8 cellular contexts compared by ENCODE assay signal in the genomic region with DNA sequence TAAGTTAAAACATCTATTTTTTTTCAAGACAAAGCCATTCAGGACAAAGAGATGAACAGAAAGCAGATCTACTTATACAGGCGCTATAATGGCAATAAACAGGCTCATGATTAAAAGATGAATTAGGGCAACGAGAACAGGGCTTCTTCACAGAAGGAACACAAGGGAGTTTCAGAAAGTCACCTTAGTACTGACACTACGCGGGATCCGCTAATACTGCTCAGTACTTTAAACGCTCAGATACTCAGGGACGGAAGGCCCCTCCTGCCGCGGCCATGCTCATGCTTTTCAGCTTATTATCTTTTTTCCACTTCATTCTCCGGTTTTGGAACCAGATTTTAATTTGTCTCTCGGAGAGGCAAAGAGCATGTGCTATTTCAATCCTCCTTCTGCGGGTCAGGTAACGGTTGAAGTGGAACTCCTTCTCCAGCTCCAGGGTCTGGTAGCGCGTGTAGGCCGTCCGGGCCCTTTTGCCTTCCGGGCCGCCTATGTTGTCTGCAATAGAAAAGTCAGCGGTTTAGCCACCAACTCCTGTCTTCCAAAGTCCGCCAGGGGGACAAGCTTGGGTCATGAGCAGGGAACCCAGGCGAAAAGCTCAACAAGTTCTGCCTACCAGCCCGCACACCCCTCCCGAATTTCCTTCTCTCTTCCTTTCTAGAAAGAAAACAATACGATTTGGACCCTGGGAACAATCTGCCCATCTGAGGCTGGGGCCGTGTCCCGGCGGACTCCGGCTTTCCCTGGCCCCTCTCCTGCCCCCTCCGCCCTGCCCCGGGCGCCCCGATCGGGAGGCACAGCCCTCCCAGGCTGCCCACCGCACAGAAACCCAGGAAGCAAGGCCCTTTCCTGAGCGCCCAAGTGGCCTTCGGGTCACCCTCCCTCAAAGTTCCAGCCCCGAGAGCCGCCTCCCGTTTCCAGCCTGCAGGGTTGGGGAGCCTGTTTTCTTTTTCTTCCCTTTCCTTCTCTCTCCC. TPM values are rescaled to one million over a fixed set of nuclear protein-coding genes. Genes with fewer than 3 reads are reported as not detected.
DNase-seq lines count a peak whose midpoint lies in the region; ATAC-seq and TF ChIP-seq lines count a peak whose summit lies in the region.
"Had no signal": no experiment of that assay in that cellular context is flagged by ENCODE, and none has a peak within 500 bp of the region (broad histone marks: within the 10 kb centered on the region; RNA-seq: fewer than 3 reads in every experiment).

No MANE protein-coding gene starts in this region.

- peak; percentile 77 for DNase-seq in LHCN-M2 (ENCODE audit: low read depth)
- DNase-seq in choroid plexus epithelial cell (ENCODE audit: low read depth): no peak
- DNase-seq in lower lobe of right lung: no peak
- no peak for DNase-seq in CD1c-positive myeloid dendritic cell (ENCODE audit: extremely low spot score)
- no peak for DNase-seq in COLO668 (lab: John Stamatoyannopoulos, UW; ENCODE audit: unreplicated experiment)

- peaks cover 8% of the 10 kb centered on the region for H3K4me1 ChIP-seq in lower lobe of right lung
- H3K4me1 ChIP-seq in subcutaneous abdominal adipose tissue (ENCODE audit: control insufficient read depth in 5 of 5, insufficient read depth in 5 of 5, low read length in 5 of 5): peaks cover 6 to 91% (median 86%) of the 10 kb centered on the region in 5 donors

- H3K36me3 ChIP-seq in lower lobe of right lung (no peaks in the 10 kb centered on the region), subcutaneous abdominal adipose tissue (ENCODE audit: control insufficient read depth in 5 of 5, insufficient read depth in 5 of 5, low read length in 5 of 5) (peaks cover 4 to 27% (median 16%) of the 10 kb centered on the region in 5 donors)

- ATAC-seq in lower lobe of right lung: no peak
- no peak for ATAC-seq in GM21423 (IDR thresholded peaks at IDR 0.05; ENCODE audit: unreplicated experiment)

- H3K4me3 ChIP-seq in choroid plexus epithelial cell (ENCODE audit: low read depth, low read length) (peak overlapping the region; percentile 5), lower lobe of right lung (peak overlapping the region; percentile 70), subcutaneous abdominal adipose tissue (ENCODE audit: low read depth in 1 of 5, low read length in 5 of 5) (peak overlapping the region; percentile 69 to 84 (median 75))

- intact Hi-C loops in lower lobe of right lung (cut with DNase I): loop anchor here (5.0 kb wide), 1 partner anchor 285 kb away; no protein-coding TSS in a partner anchor

- H3K27me3 ChIP-seq in lower lobe of right lung (ENCODE audit: low read depth): peaks cover 57% of the 10 kb centered on the region
- H3K27me3 ChIP-seq in subcutaneous abdominal adipose tissue (ENCODE audit: control insufficient read depth in 5 of 5, insufficient read depth in 4 of 5, low read length in 5 of 5): no peaks in the 10 kb centered on the region

- peak overlapping the region; percentile 95 for H3K27ac ChIP-seq in lower lobe of right lung
- H3K27ac ChIP-seq in subcutaneous abdominal adipose tissue (ENCODE audit: low read depth, low read length): peak overlapping the region; percentile 95

- H3K9me3 ChIP-seq in lower lobe of right lung (no peaks in the 10 kb centered on the region), subcutaneous abdominal adipose tissue (ENCODE audit: control insufficient read depth in 5 of 5, low read length in 5 of 5) (no peaks in the 10 kb centered on the region)

- peak overlapping the region; percentile 56 to 79 (median 76) for H3K9ac ChIP-seq in subcutaneous abdominal adipose tissue (ENCODE audit: low read length in 5 of 5)

- TF ChIP-seq CTCF in choroid plexus epithelial cell (conservative IDR thresholded peaks at IDR 0.05; ENCODE audit: low read depth, low read length) (no peak), lower lobe of right lung (IDR thresholded peaks at IDR 0.05) (no peak)

RNA-seq across cellular contexts. Expression of a gene that starts 1.6 kb away (rescaled TPM):
- 8.6 and 9.4 TPM in 2 replicates for total RNA-seq in LHCN-M2 (2014; rRNA removed)
- 3.2 TPM for polyA plus RNA-seq in LHCN-M2 (2012)
- 16.0 TPM for total RNA-seq in lower lobe of right lung
- total RNA-seq: activated T-helper 2 cell treated with anti-CD3 and anti-CD28 coated beads, Interferon-gamma antibody, Interleukin-2, Interleukin-4, amounts not matched to agents 10 μg/mL and 5 μg/mL and 100 μg/mL, durations not matched to agents 14 hours and 24 hours and 36 hours had no signal

RNA-seq across cellular contexts. Expression of a gene that starts 5.7 kb away (rescaled TPM):
- total RNA-seq in LHCN-M2 (2014; rRNA removed): 1.6 and 2.1 TPM in 2 replicates
- polyA plus RNA-seq in LHCN-M2 (2012): 0.58 TPM
- total RNA-seq in lower lobe of right lung: 4.6 TPM
- total RNA-seq: activated T-helper 2 cell treated with anti-CD3 and anti-CD28 coated beads, Interferon-gamma antibody, Interleukin-2, Interleukin-4, amounts not matched to agents 10 μg/mL and 5 μg/mL and 100 μg/mL, durations not matched to agents 14 hours and 24 hours and 36 hours had no signal

RNA-seq across cellular contexts. Expression of a gene that starts 10.5 kb away (rescaled TPM):
- total RNA-seq in LHCN-M2 (2014; rRNA removed) (4.6 and 4.7 TPM in 2 replicates), lower lobe of right lung (4.6 TPM)
- 1.8 TPM for polyA plus RNA-seq in LHCN-M2 (2012)
- total RNA-seq: activated T-helper 2 cell treated with anti-CD3 and anti-CD28 coated beads, Interferon-gamma antibody, Interleukin-2, Interleukin-4, amounts not matched to agents 10 μg/mL and 5 μg/mL and 100 μg/mL, durations not matched to agents 14 hours and 24 hours and 36 hours had no signal

RNA-seq across cellular contexts. Expression of a gene that starts 11.3 kb away (rescaled TPM):
- total RNA-seq in LHCN-M2 (2014; rRNA removed) (7.5 and 8.9 TPM in 2 replicates), lower lobe of right lung (8.5 TPM)
- 12.2 TPM for polyA plus RNA-seq in LHCN-M2 (2012)
- total RNA-seq: activated T-helper 2 cell treated with anti-CD3 and anti-CD28 coated beads, Interferon-gamma antibody, Interleukin-2, Interleukin-4, amounts not matched to agents 10 μg/mL and 5 μg/mL and 100 μg/mL, durations not matched to agents 14 hours and 24 hours and 36 hours had no signal

RNA-seq across cellular contexts. Expression of a gene that starts 14.6 kb away (rescaled TPM):
- total RNA-seq in LHCN-M2 (2014; rRNA removed) (4.5 and 8.3 TPM in 2 replicates), lower lobe of right lung (2.2 TPM)
- 7.0 TPM for polyA plus RNA-seq in LHCN-M2 (2012)
- total RNA-seq: activated T-helper 2 cell treated with anti-CD3 and anti-CD28 coated beads, Interferon-gamma antibody, Interleukin-2, Interleukin-4, amounts not matched to agents 10 μg/mL and 5 μg/mL and 100 μg/mL, durations not matched to agents 14 hours and 24 hours and 36 hours had no signal

Comparison
In these comparisons a context has a peak if more than half of its experiments do, and no peak if none do; other contexts are left out.
1. H3K4me3 ChIP-seq: peak in every context shown above with its lines; median percentile 75 in subcutaneous abdominal adipose tissue; 70 in lower lobe of right lung; 5 in choroid plexus epithelial cell.